In the genomic region with DNA sequence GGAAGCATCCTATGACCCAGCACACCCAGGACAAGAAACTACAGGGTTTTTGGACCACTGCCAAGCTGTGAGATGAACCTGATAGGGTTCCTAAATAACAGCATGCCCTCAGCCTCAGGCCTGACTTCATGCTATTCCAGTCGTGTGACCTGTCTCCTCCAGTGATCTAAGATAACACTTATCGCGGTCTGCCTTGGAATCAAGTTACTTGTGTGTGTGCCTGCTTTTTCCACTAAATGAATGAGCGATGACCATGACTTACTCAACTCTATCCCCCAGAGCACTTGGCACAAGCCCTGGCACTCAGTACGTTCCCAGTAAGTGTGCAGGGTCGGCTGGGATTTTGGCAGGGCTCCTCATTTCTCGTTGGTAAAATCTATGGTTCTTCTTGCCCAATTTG, we compare ENCODE assay signal across 15 cellular contexts.
A peak's percentile ranks its signal among the peaks of the same experiment; 100 is the strongest.
DNase-seq lines count a peak whose midpoint lies in the region; ATAC-seq and TF ChIP-seq lines count a peak whose summit lies in the region.
"Had no signal": no experiment of that assay in that cellular context is flagged by ENCODE, and none has a peak within 500 bp of the region (broad histone marks: within the 10 kb centered on the region; RNA-seq: fewer than 3 reads in every experiment).

No MANE protein-coding gene starts in this region.

- peaks cover 13% of the 10 kb centered on the region for H3K4me1 ChIP-seq in psoas muscle
- H3K4me1 ChIP-seq: SJSA1 had no signal

- no peak for TF ChIP-seq CTCF in psoas muscle (IDR thresholded peaks at IDR 0.05)

- no peaks in the 10 kb centered on the region for H3K36me3 Mint-ChIP-seq in stimulated activated memory B cell treated with anti-CD40 and anti-IgM and Interleukin-4, amounts not matched to agents 10 μg/mL and 1 μg/mL and 100 μg/mL, for 72 hours

- ATAC-seq in psoas muscle (peak; percentile 61 to 94 (median 92)), HG03175 (IDR thresholded peaks at IDR 0.05; ENCODE audit: unreplicated experiment) (no peak)
- no peak for ATAC-seq in stimulated activated memory B cell treated with anti-CD40 and anti-IgM and Interleukin-4, amounts not matched to agents 10 μg/mL and 1 μg/mL and 100 μg/mL, for 72 hours

- WGBS in psoas muscle, 3 donors = 25 to 39% (median 29%) methylated on average over 7 of the region's 7 CpGs

- no peak overlapping the region for H3K27ac Mint-ChIP-seq in stimulated activated memory B cell treated with anti-CD40 and anti-IgM and Interleukin-4, amounts not matched to agents 10 μg/mL and 1 μg/mL and 100 μg/mL, for 72 hours
- H3K27ac Mint-ChIP-seq: stimulated activated naive CD8-positive, alpha-beta T cell treated with anti-CD3 and anti-CD28 coated beads, Interleukin-15, Interleukin-2, amounts not matched to agents 100 ng/mL and 50 ng/mL, for 24 hours had no signal

- no peaks in the 10 kb centered on the region for H3K27me3 ChIP-seq in psoas muscle (ENCODE audit: insufficient read depth in 3 of 3, low read length in 2 of 3)
- H3K27me3 ChIP-seq: breast epithelium, neutrophil, SJSA1 had no signal

- H3K27ac ChIP-seq in epithelial cell of prostate (peak overlapping the region; percentile 64), psoas muscle (peak overlapping the region; percentile 47)
- H3K27ac ChIP-seq: neutrophil, SJSA1 had no signal

- H3K27me3 Mint-ChIP-seq in stimulated activated memory B cell treated with anti-CD40 and anti-IgM and Interleukin-4, amounts not matched to agents 10 μg/mL and 1 μg/mL and 100 μg/mL, for 72 hours = peaks cover 3% of the 10 kb centered on the region
- H3K27me3 Mint-ChIP-seq: stimulated activated naive CD8-positive, alpha-beta T cell treated with anti-CD3 and anti-CD28 coated beads, Interleukin-15, Interleukin-2, amounts not matched to agents 100 ng/mL and 50 ng/mL, for 24 hours had no signal

- peak in 2 of 3 experiments; percentile 34 to 39 for DNase-seq in NCI-H1417 (lab: John Stamatoyannopoulos, UW)
- DNase-seq in NCI-H1417 treated with DMSO at 0.1 percent for 48 hours (lab: John Stamatoyannopoulos, UW) = no peak
- peak; percentile 43 for DNase-seq in NCI-H446 treated with DMSO at 0.1 percent for 48 hours (lab: John Stamatoyannopoulos, UW)
- DNase-seq in epithelial cell of prostate (ENCODE audit: low read depth, low spot score) = no peak
- DNase-seq in psoas muscle = peak in 1 of 2 donors; percentile 38
- DNase-seq in NCI-H187 treated with DMSO at 0.1 percent for 48 hours (lab: John Stamatoyannopoulos, UW) = no peak
- DNase-seq: activated CD4-positive, CD25-positive, alpha-beta regulatory T cell treated with anti-CD3 and anti-CD28 coated beads, Interleukin-2, amount 50 U/mL, for 72 hours; activated T-cell treated with anti-CD3 and anti-CD28 coated beads, Interleukin-2, amount 50 U/mL, for 48 hours; stimulated activated CD4-positive, alpha-beta T cell treated with anti-CD3 and anti-CD28 coated beads, Interleukin-2, amount 100 ng/mL, for 48 hours had no signal

- no peaks in the 10 kb centered on the region for H3K9me3 ChIP-seq in psoas muscle
- H3K9me3 ChIP-seq: neutrophil, SJSA1 had no signal

- no peaks in the 10 kb centered on the region for H3K4me1 Mint-ChIP-seq in stimulated activated memory B cell treated with anti-CD40 and anti-IgM and Interleukin-4, amounts not matched to agents 10 μg/mL and 1 μg/mL and 100 μg/mL, for 72 hours

- H3K9me3 Mint-ChIP-seq in stimulated activated memory B cell treated with anti-CD40 and anti-IgM and Interleukin-4, amounts not matched to agents 10 μg/mL and 1 μg/mL and 100 μg/mL, for 72 hours = no peaks in the 10 kb centered on the region

- H3K36me3 ChIP-seq in psoas muscle (ENCODE audit: insufficient read depth in 1 of 2, low read depth in 1 of 2) = no peaks in the 10 kb centered on the region
- H3K36me3 ChIP-seq: breast epithelium, neutrophil, SJSA1 had no signal

- H3K4me3 Mint-ChIP-seq in stimulated activated memory B cell treated with anti-CD40 and anti-IgM and Interleukin-4, amounts not matched to agents 10 μg/mL and 1 μg/mL and 100 μg/mL, for 72 hours = no peak overlapping the region
- H3K4me3 Mint-ChIP-seq: stimulated activated naive CD8-positive, alpha-beta T cell treated with anti-CD3 and anti-CD28 coated beads, Interleukin-15, Interleukin-2, amounts not matched to agents 100 ng/mL and 50 ng/mL, for 24 hours had no signal

- intact Hi-C loops in psoas muscle (cut with DNase I) = no loop called here

- H3K4me3 ChIP-seq in psoas muscle = no peak overlapping the region
- H3K4me3 ChIP-seq: breast epithelium, SJSA1 had no signal

Comparison
In these comparisons a context has a peak if more than half of its experiments do, and no peak if none do; other contexts are left out.
1. DNase-seq: peak in NCI-H1417 (2 of 3) and NCI-H446 treated with DMSO at 0.1 percent for 48 hours (single experiment); none in NCI-H1417 treated with DMSO at 0.1 percent for 48 hours (single experiment), epithelial cell of prostate (single experiment) and NCI-H187 treated with DMSO at 0.1 percent for 48 hours (single experiment).
2. ATAC-seq: peak in psoas muscle (4 of 4); none in HG03175 (single experiment) and stimulated activated memory B cell treated with anti-CD40 and anti-IgM and Interleukin-4, amounts not matched to agents 10 μg/mL and 1 μg/mL and 100 μg/mL, for 72 hours (single experiment).